12 cellular contexts compared by ENCODE assay signal in genomic region chr17:78034429-78035091, GRCh38.
DNase-seq lines count a peak whose midpoint lies in the region; ATAC-seq, FAIRE-seq and TF ChIP-seq lines count a peak whose summit lies in the region.
"Had no signal": no experiment of that assay in that cellular context is flagged by ENCODE, and none has a peak within 500 bp of the region (broad histone marks: within the 10 kb centered on the region; RNA-seq: fewer than 3 reads in every experiment).

No MANE protein-coding gene starts in this region.

- H3K9me3 Mint-ChIP-seq in activated naive CD4-positive, alpha-beta T cell treated with anti-CD3 and anti-CD28 coated beads for 36 hours = no peaks in the 10 kb centered on the region
- H3K9me3 Mint-ChIP-seq in chondrocyte (ENCODE audit: low read depth) = no peaks in the 10 kb centered on the region

- TF ChIP-seq CTCF in chondrocyte (IDR thresholded peaks at IDR 0.05) = no peak

- H3K4me1 Mint-ChIP-seq in activated naive CD4-positive, alpha-beta T cell treated with anti-CD3 and anti-CD28 coated beads for 36 hours (ENCODE audit: low read depth) = peaks cover 20% of the 10 kb centered on the region
- peaks cover 15% of the 10 kb centered on the region for H3K4me1 Mint-ChIP-seq in chondrocyte (ENCODE audit: low read depth)

- H3K9me3 ChIP-seq in skeletal muscle satellite cell (replicated peaks; ENCODE audit: low read length) = no peaks in the 10 kb centered on the region

- H3K27ac Mint-ChIP-seq in activated naive CD4-positive, alpha-beta T cell treated with anti-CD3 and anti-CD28 coated beads for 36 hours = peak overlapping the region; percentile 20
- peak overlapping the region; percentile 3 for H3K27ac Mint-ChIP-seq in chondrocyte (ENCODE audit: unreplicated experiment)

- H3K9ac ChIP-seq in skeletal muscle satellite cell (ENCODE audit: low read depth, low read length) = no peak overlapping the region
- H3K9ac ChIP-seq: parathyroid adenoma had no signal

- H3K4me3 Mint-ChIP-seq in activated naive CD4-positive, alpha-beta T cell treated with anti-CD3 and anti-CD28 coated beads for 36 hours = no peak overlapping the region
- H3K4me3 Mint-ChIP-seq in chondrocyte (ENCODE audit: unreplicated experiment) = no peak overlapping the region

- peaks cover 12% of the 10 kb centered on the region for H3K36me3 Mint-ChIP-seq in activated naive CD4-positive, alpha-beta T cell treated with anti-CD3 and anti-CD28 coated beads for 36 hours (ENCODE audit: low read depth)
- H3K36me3 Mint-ChIP-seq in chondrocyte (ENCODE audit: low read depth) = peaks cover 18% of the 10 kb centered on the region

- no peak for FAIRE-seq in frontal cortex (lab: Jason Lieb, UNC)

- H3K4me3 ChIP-seq in skeletal muscle satellite cell (ENCODE audit: low read length) = no peak overlapping the region

- no peak for DNase-seq in activated naive CD4-positive, alpha-beta T cell treated with anti-CD3 and anti-CD28 coated beads for 36 hours
- DNase-seq in activated naive CD4-positive, alpha-beta T cell treated with Interleukin-2 at 50 U/mL for 16 hours = no peak
- DNase-seq in NCI-H2171 (lab: John Stamatoyannopoulos, UW) (peak; percentile 32), chondrocyte (ENCODE audit: low spot score) (no peak), NCI-H446 treated with DMSO at 0.1 percent for 48 hours (lab: John Stamatoyannopoulos, UW) (no peak), frontal cortex (ENCODE audit: low spot score in 2 of 2) (no peak)
- DNase-seq: activated CD4-positive, CD25-positive, alpha-beta regulatory T cell treated with anti-CD3 and anti-CD28 coated beads, Interleukin-2, amount 50 U/mL, for 72 hours; KG1; NCI-H2029 treated with DMSO at 0.1 percent for 48 hours had no signal

- no peaks in the 10 kb centered on the region for H3K27me3 Mint-ChIP-seq in activated naive CD4-positive, alpha-beta T cell treated with anti-CD3 and anti-CD28 coated beads for 36 hours (ENCODE audit: low read depth)
- H3K27me3 Mint-ChIP-seq in chondrocyte (ENCODE audit: low read depth) = no peaks in the 10 kb centered on the region

- peaks cover 35% of the 10 kb centered on the region for H3K4me1 ChIP-seq in skeletal muscle satellite cell (ENCODE audit: control insufficient read depth, insufficient read depth, low read length)

- no peaks in the 10 kb centered on the region for H3K36me3 ChIP-seq in skeletal muscle satellite cell (ENCODE audit: insufficient read depth, low read length)

- intact Hi-C loops in activated naive CD4-positive, alpha-beta T cell treated with anti-CD3 and anti-CD28 coated beads for 36 hours (cut with micrococcal nuclease) = no loop called here

- H3K4me2 ChIP-seq in skeletal muscle satellite cell (ENCODE audit: low read length) = peak overlapping the region; percentile 5

- no peak for ATAC-seq in HG02938 (IDR thresholded peaks at IDR 0.05; ENCODE audit: unreplicated experiment)

- CTCF ChIA-PET in activated naive CD4-positive, alpha-beta T cell treated with anti-CD3 and anti-CD28 coated beads for 36 hours (lab: Charles Lee) = interaction anchor here (0.7 to 1.0 kb wide), 2 partner anchors 14 to 212 kb away, joined by 3 read pairs; no protein-coding TSS in a partner anchor

- H3K27me3 ChIP-seq in skeletal muscle satellite cell (ENCODE audit: control insufficient read depth, insufficient read depth, low read length) = no peaks in the 10 kb centered on the region
